ENCODE assay signal across 12 cellular contexts in the genomic region with DNA sequence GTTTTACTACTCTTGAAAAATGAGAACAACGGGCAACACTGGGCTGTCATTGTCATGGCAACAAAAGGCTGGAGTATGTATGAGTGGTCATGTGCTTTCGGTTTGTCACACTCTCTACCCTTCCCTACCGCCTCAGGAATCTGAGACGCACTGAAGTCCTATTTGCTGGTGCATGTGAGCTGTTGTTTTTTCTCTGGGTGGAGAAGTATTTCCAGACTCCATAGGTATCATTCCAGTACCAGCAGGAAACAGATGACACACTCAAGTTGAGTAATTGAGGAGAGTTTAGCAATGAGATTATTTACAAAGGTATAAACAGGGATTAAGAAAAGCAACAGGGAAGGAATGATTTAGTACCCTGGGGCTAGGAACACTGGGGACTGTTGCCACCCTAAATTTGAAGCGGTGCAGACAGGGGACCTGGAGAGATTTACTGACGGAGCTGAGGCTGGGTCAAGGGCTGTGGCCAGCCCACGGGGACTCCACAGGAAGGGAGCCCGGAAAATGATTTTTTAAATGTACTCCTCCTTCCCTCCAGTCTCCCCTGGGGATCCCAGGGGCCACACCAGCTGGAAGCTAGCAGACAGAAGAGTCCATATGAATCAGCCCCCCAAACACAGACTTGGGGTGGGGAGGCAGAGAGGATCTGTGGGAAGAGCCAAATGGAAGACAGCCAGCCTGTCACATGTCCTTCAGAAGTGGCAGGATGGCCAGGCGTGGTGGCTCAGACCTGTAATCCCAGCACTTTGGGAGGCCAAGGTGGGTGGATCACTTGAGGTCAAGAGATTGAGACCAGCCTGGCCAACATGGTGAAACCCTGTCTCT. TPM values are rescaled to one million over a fixed set of nuclear protein-coding genes. Genes with fewer than 3 reads are reported as not detected.
DNase-seq lines count a peak whose midpoint lies in the region; TF ChIP-seq lines count a peak whose summit lies in the region.
"Had no signal": no experiment of that assay in that cellular context is flagged by ENCODE, and none has a peak within 500 bp of the region (broad histone marks: within the 10 kb centered on the region; RNA-seq: fewer than 3 reads in every experiment).

No MANE protein-coding gene starts in this region.

- H3K4ac ChIP-seq in mesendoderm (ENCODE audit: low read depth, low read length), result no peak overlapping the region

- H3K36me3 ChIP-seq in BLaER1 (no peaks in the 10 kb centered on the region), mesendoderm (ENCODE audit: control insufficient read depth, insufficient read depth, low read length) (no peaks in the 10 kb centered on the region)
- H3K36me3 ChIP-seq: breast epithelium had no signal

- H3K4me1 ChIP-seq in BLaER1 (peaks cover 15% of the 10 kb centered on the region), mesendoderm (ENCODE audit: control insufficient read depth, low read depth, low read length) (no peaks in the 10 kb centered on the region)
- H3K4me1 ChIP-seq: breast epithelium had no signal

- no peak overlapping the region for H4K8ac ChIP-seq in mesendoderm (ENCODE audit: low read depth, low read length)

- H3K27me3 ChIP-seq in BLaER1 (no peaks in the 10 kb centered on the region), mesendoderm (ENCODE audit: insufficient read depth, low read length, poor library complexity) (no peaks in the 10 kb centered on the region)
- H3K27me3 ChIP-seq: breast epithelium had no signal

- H2BK5ac ChIP-seq in mesendoderm (ENCODE audit: low read length), result no peak overlapping the region

- peaks cover 2% of the 10 kb centered on the region for H3K27me3 Mint-ChIP-seq in chondrocyte (ENCODE audit: low read depth)
- H3K27me3 Mint-ChIP-seq in activated naive CD8-positive, alpha-beta T cell treated with anti-CD3 and anti-CD28 coated beads for 36 hours, result peaks cover 41% of the 10 kb centered on the region
- H3K27me3 Mint-ChIP-seq in activated T-cell treated with anti-CD3 and anti-CD28 coated beads, Interleukin-2, amount 50 U/mL, for 24 hours, result peaks cover 60% of the 10 kb centered on the region

- no peak overlapping the region for H4K5ac ChIP-seq in mesendoderm (ENCODE audit: low read length)

- H3K36me3 Mint-ChIP-seq in chondrocyte (ENCODE audit: low read depth), result no peaks in the 10 kb centered on the region
- no peaks in the 10 kb centered on the region for H3K36me3 Mint-ChIP-seq in activated naive CD8-positive, alpha-beta T cell treated with anti-CD3 and anti-CD28 coated beads for 36 hours
- H3K36me3 Mint-ChIP-seq in activated T-cell treated with anti-CD3 and anti-CD28 coated beads, Interleukin-2, amount 50 U/mL, for 24 hours (ENCODE audit: low read depth), result no peaks in the 10 kb centered on the region

- H2BK120ac ChIP-seq in mesendoderm (ENCODE audit: low read depth, low read length), result no peak overlapping the region

- DNase-seq in LoVo (ENCODE audit: low spot score) (peak; percentile 80), chondrocyte (ENCODE audit: low spot score) (peak; percentile 30), mesendoderm (peak; percentile 41), nucleus accumbens (lab: John Stamatoyannopoulos, UW) (no peak)
- DNase-seq in activated naive CD8-positive, alpha-beta T cell treated with anti-CD3 and anti-CD28 coated beads for 36 hours, result no peak
- DNase-seq in activated T-cell treated with anti-CD3 and anti-CD28 coated beads, Interleukin-2, amount 50 U/mL, for 24 hours, result no peak
- DNase-seq in activated naive CD4-positive, alpha-beta T cell treated with Interleukin-2 at 50 U/mL for 16 hours, result no peak
- DNase-seq: GF-D8; NCI-H2171 treated with DMSO at 0.1 percent for 48 hours; stimulated activated CD4-positive, alpha-beta T cell treated with anti-CD3 and anti-CD28 coated beads, Interleukin-1b, Interleukin-23, amount 100 ng/mL, for 48 hours had no signal

- peaks cover 34% of the 10 kb centered on the region for H3K4me1 Mint-ChIP-seq in chondrocyte (ENCODE audit: low read depth)
- H3K4me1 Mint-ChIP-seq in activated naive CD8-positive, alpha-beta T cell treated with anti-CD3 and anti-CD28 coated beads for 36 hours, result no peaks in the 10 kb centered on the region
- no peaks in the 10 kb centered on the region for H3K4me1 Mint-ChIP-seq in activated T-cell treated with anti-CD3 and anti-CD28 coated beads, Interleukin-2, amount 50 U/mL, for 24 hours (ENCODE audit: low read depth)

- no peaks in the 10 kb centered on the region for H3K79me1 ChIP-seq in mesendoderm (ENCODE audit: low read length)

- H3K27ac ChIP-seq in BLaER1 (no peak overlapping the region; the same call in 1 of the 2 replicates), mesendoderm (ENCODE audit: low read depth, low read length) (no peak overlapping the region)
- H3K27ac ChIP-seq: breast epithelium had no signal

- H2AK5ac ChIP-seq in mesendoderm (ENCODE audit: low read length), result no peak overlapping the region

- H4K20me1 ChIP-seq in BLaER1, result no peaks in the 10 kb centered on the region

- H3K79me2 ChIP-seq in mesendoderm (ENCODE audit: control insufficient read depth, insufficient read depth, low read length), result no peaks in the 10 kb centered on the region

- H3K4me2 ChIP-seq in BLaER1 (peak overlapping the region; percentile 71), mesendoderm (ENCODE audit: low read length) (no peak overlapping the region)

- no peak overlapping the region for H3K18ac ChIP-seq in mesendoderm (ENCODE audit: low read length)

- no peaks in the 10 kb centered on the region for H3K9me3 Mint-ChIP-seq in chondrocyte (ENCODE audit: low read depth)
- peaks cover 1% of the 10 kb centered on the region for H3K9me3 Mint-ChIP-seq in activated naive CD8-positive, alpha-beta T cell treated with anti-CD3 and anti-CD28 coated beads for 36 hours
- H3K9me3 Mint-ChIP-seq in activated T-cell treated with anti-CD3 and anti-CD28 coated beads, Interleukin-2, amount 50 U/mL, for 24 hours, result peaks cover 2% of the 10 kb centered on the region

- no peak overlapping the region for H2BK15ac ChIP-seq in mesendoderm (replicated peaks; ENCODE audit: low read depth)

- no peak for TF ChIP-seq CTCF in chondrocyte (IDR thresholded peaks at IDR 0.05)

- H3K4me3 Mint-ChIP-seq in chondrocyte (ENCODE audit: unreplicated experiment), result no peak overlapping the region
- H3K4me3 Mint-ChIP-seq in activated naive CD8-positive, alpha-beta T cell treated with anti-CD3 and anti-CD28 coated beads for 36 hours, result no peak overlapping the region
- no peak overlapping the region for H3K4me3 Mint-ChIP-seq in activated T-cell treated with anti-CD3 and anti-CD28 coated beads, Interleukin-2, amount 50 U/mL, for 24 hours

- H3K23ac ChIP-seq in mesendoderm (ENCODE audit: low read length), result no peak overlapping the region

- H3K9ac ChIP-seq in BLaER1, result peak overlapping the region; percentile 22; the same call in 1 of the 2 replicates
- no peak overlapping the region for H3K9ac ChIP-seq in mesendoderm (ENCODE audit: low read length)

- H3K9me3 ChIP-seq in BLaER1, result peaks cover 17% of the 10 kb centered on the region

- H3K4me3 ChIP-seq in BLaER1, result no peak overlapping the region
- no peak overlapping the region for H3K4me3 ChIP-seq in mesendoderm (ENCODE audit: low read length)
- H3K4me3 ChIP-seq: breast epithelium had no signal

- WGBS in mesendoderm (ENCODE audit: extremely low coverage, insufficient coverage, low lambda C conversion rate), result no CpG with 5 or more reads among the region's 9 CpGs

- no peak overlapping the region for H3K56ac ChIP-seq in mesendoderm (ENCODE audit: low read length)

- peak overlapping the region; percentile 93 for H3K27ac Mint-ChIP-seq in chondrocyte (ENCODE audit: unreplicated experiment)
- no peak overlapping the region for H3K27ac Mint-ChIP-seq in activated naive CD8-positive, alpha-beta T cell treated with anti-CD3 and anti-CD28 coated beads for 36 hours
- H3K27ac Mint-ChIP-seq in activated T-cell treated with anti-CD3 and anti-CD28 coated beads, Interleukin-2, amount 50 U/mL, for 24 hours, result no peak overlapping the region

RNA-seq across cellular contexts. Expression of a gene that starts 13.2 kb away (rescaled TPM):
- 15.6 to 18.8 TPM (median 17.7 TPM) in 3 replicates for total RNA-seq in chondrocyte
- 5.1 TPM for polyA plus RNA-seq in mesendoderm (2013, experiment 1 of 2)
- polyA plus RNA-seq in mesendoderm (2013, experiment 2 of 2), result 5.6 TPM
- 10 to 100 TPM; 21.5 to 21.6 TPM for total RNA-seq in activated naive CD8-positive, alpha-beta T cell treated with anti-CD3 and anti-CD28 coated beads for 36 hours

Comparison
In these comparisons a context has a peak if more than half of its experiments do, and no peak if none do; other contexts are left out.
1. DNase-seq: peak in LoVo (single experiment), chondrocyte (single experiment) and mesendoderm (single experiment); none in nucleus accumbens (0 of 56), activated naive CD8-positive, alpha-beta T cell treated with anti-CD3 and anti-CD28 coated beads for 36 hours (single experiment), activated T-cell treated with anti-CD3 and anti-CD28 coated beads, Interleukin-2, amount 50 U/mL, for 24 hours (single experiment) and activated naive CD4-positive, alpha-beta T cell treated with Interleukin-2 at 50 U/mL for 16 hours (single experiment).